ENCODE assay signal across 21 cellular contexts in the genomic region with DNA sequence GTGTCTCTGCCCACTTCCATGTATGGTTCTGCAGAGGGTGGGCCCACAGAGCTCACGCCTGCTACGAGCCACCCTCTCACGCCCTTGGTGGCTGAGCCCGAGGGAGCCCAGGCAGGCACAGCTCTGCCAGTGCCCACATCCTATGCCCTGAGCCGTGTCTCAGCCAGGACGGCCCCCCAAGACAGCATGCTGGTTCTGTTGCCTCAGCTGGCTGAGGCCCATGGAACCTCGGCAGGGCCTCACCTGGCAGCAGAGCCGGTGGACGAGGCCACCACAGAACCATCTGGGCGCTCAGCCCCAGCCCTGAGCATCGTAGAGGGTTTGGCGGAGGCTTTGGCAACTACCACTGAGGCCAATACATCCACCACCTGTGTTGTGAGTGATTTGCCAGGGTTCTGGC.
"Had no signal": no experiment of that assay in that cellular context is flagged by ENCODE, and none has a peak within 500 bp of the region (broad histone marks: within the 10 kb centered on the region; RNA-seq: fewer than 3 reads in every experiment).

No MANE protein-coding gene starts in this region.

- H3K4me3 ChIP-seq: cardiac muscle cell, esophagus muscularis mucosa, left ventricle myocardium inferior, mucosa of descending colon, neural progenitor cell, pancreas, SK-N-MC had no signal

- H3K27ac Mint-ChIP-seq: activated CD4-positive, alpha-beta T cell treated with anti-CD3 and anti-CD28 coated beads for 36 hours; activated CD8-positive, alpha-beta T cell treated with anti-CD3 and anti-CD28 coated beads, Interleukin-2, amount 10 ng/mL, durations not matched to agents 7 days and 5 days; activated T-helper 1 cell treated with anti-CD3 and anti-CD28 coated beads, Interleukin-12 subunit alpha, Interleukin-12 subunit beta, Interleukin-2, Interleukin-4 antibody, amounts not matched to agents 30 ng/mL and 10 ng/mL and 1 ng/mL, durations not matched to agents 14 hours and 24 hours and 36 hours; immature natural killer cell; memory B cell; naive thymus-derived CD4-positive, alpha-beta T cell; WTC11 had no signal

- H3K9me3 Mint-ChIP-seq: activated naive CD8-positive, alpha-beta T cell treated with anti-CD3 and anti-CD28 coated beads, Interleukin-2, amount 10 ng/mL, durations not matched to agents 7 days and 5 days; activated T-helper 1 cell treated with anti-CD3 and anti-CD28 coated beads, Interleukin-12 subunit alpha, Interleukin-12 subunit beta, Interleukin-2, Interleukin-4 antibody, amounts not matched to agents 30 ng/mL and 10 ng/mL and 1 ng/mL, durations not matched to agents 14 hours and 24 hours and 36 hours; immature natural killer cell; memory B cell; naive thymus-derived CD4-positive, alpha-beta T cell; neural progenitor cell; WTC11 had no signal

- H3K4me2 ChIP-seq: neural progenitor cell had no signal

- ATAC-seq: activated CD4-positive, alpha-beta T cell treated with anti-CD3 and anti-CD28 coated beads for 36 hours; activated CD8-positive, alpha-beta T cell treated with anti-CD3 and anti-CD28 coated beads, Interleukin-2, amount 10 ng/mL, durations not matched to agents 7 days and 5 days; mucosa of descending colon; naive thymus-derived CD4-positive, alpha-beta T cell; pancreas; WTC11 had no signal

- DNase-seq: activated CD4-positive, alpha-beta T cell treated with anti-CD3 and anti-CD28 coated beads for 36 hours; activated CD8-positive, alpha-beta memory T cell treated with anti-CD3 and anti-CD28 coated beads, Interleukin-2, amount 50 U/mL, for 48 hours; activated naive CD4-positive, alpha-beta T cell treated with Interleukin-2 at 50 U/mL for 16 hours; activated naive CD8-positive, alpha-beta T cell treated with anti-CD3 and anti-CD28 coated beads, Interleukin-2, amount 10 ng/mL, durations not matched to agents 7 days and 5 days; amygdala; cortex of kidney; immature natural killer cell; kidney glomerular epithelial cell; left ventricle myocardium inferior; mucosa of descending colon; naive thymus-derived CD4-positive, alpha-beta T cell; stimulated activated naive CD4-positive, alpha-beta T cell had no signal

- H2AFZ ChIP-seq: neural progenitor cell had no signal

- H3K36me3 Mint-ChIP-seq: activated naive CD8-positive, alpha-beta T cell treated with anti-CD3 and anti-CD28 coated beads, Interleukin-2, amount 10 ng/mL, durations not matched to agents 7 days and 5 days; immature natural killer cell; memory B cell; naive thymus-derived CD4-positive, alpha-beta T cell; neural progenitor cell; WTC11 had no signal

- H3K36me3 ChIP-seq: cardiac muscle cell, esophagus muscularis mucosa, left ventricle myocardium inferior, neural progenitor cell, pancreas had no signal

- H3K9me3 ChIP-seq: esophagus muscularis mucosa, left ventricle myocardium inferior, mucosa of descending colon, pancreas had no signal

- H3K27me3 ChIP-seq: cardiac muscle cell, pancreas had no signal

- H3K4me3 Mint-ChIP-seq: activated CD4-positive, alpha-beta T cell treated with anti-CD3 and anti-CD28 coated beads for 36 hours; activated CD8-positive, alpha-beta T cell treated with anti-CD3 and anti-CD28 coated beads, Interleukin-2, amount 10 ng/mL, durations not matched to agents 7 days and 5 days; activated naive CD8-positive, alpha-beta T cell treated with anti-CD3 and anti-CD28 coated beads, Interleukin-2, amount 10 ng/mL, durations not matched to agents 7 days and 5 days; activated T-helper 1 cell treated with anti-CD3 and anti-CD28 coated beads, Interleukin-12 subunit alpha, Interleukin-12 subunit beta, Interleukin-2, Interleukin-4 antibody, amounts not matched to agents 30 ng/mL and 10 ng/mL and 1 ng/mL, durations not matched to agents 14 hours and 24 hours and 36 hours; immature natural killer cell; memory B cell; naive thymus-derived CD4-positive, alpha-beta T cell; neural progenitor cell; WTC11 had no signal

- H3K27ac ChIP-seq: cardiac muscle cell, esophagus muscularis mucosa, left ventricle myocardium inferior, neural progenitor cell, pancreas, SK-N-MC had no signal

- H3K4me1 Mint-ChIP-seq: activated CD4-positive, alpha-beta T cell treated with anti-CD3 and anti-CD28 coated beads for 36 hours; activated naive CD8-positive, alpha-beta T cell treated with anti-CD3 and anti-CD28 coated beads, Interleukin-2, amount 10 ng/mL, durations not matched to agents 7 days and 5 days; immature natural killer cell; memory B cell; neural progenitor cell had no signal

- H3K4me1 ChIP-seq: esophagus muscularis mucosa, neural progenitor cell, pancreas had no signal

- H3K9ac ChIP-seq: neural progenitor cell had no signal
